ENCODE assay signal across 1 cellular context in genomic region chr5:14726066-14726838, GRCh38.
TF ChIP-seq lines count a peak whose summit lies in the region.

No MANE protein-coding gene starts in this region.

TF ChIP-seq in GM23338, 12 proteins besides CTCF, POLR2A, EP300 and RAD21 (continued from another document):
- TF ChIP-seq ZNF462 (CRISPR knock-in tag; IDR thresholded peaks at IDR 0.05): no peak
- no peak for TF ChIP-seq STAT1 (IDR thresholded peaks at IDR 0.05; ENCODE audit: unreplicated experiment)
- TF ChIP-seq CREB1 (CRISPR knock-in tag; IDR thresholded peaks at IDR 0.05; ENCODE audit: low read depth): no peak
- TF ChIP-seq EZH2phosphoT487 (IDR thresholded peaks at IDR 0.05; ENCODE audit: unreplicated experiment): no peak
